In genomic region chr11:96341237-96342130, GRCh38 we compare ENCODE assay signal across 9 cellular contexts. TPM values are rescaled to one million over a fixed set of nuclear protein-coding genes. Genes with fewer than 3 reads are reported as not detected.
DNase-seq lines count a peak whose midpoint lies in the region; ATAC-seq lines count a peak whose summit lies in the region.
"Had no signal": no experiment of that assay in that cellular context is flagged by ENCODE, and none has a peak within 500 bp of the region (broad histone marks: within the 10 kb centered on the region; RNA-seq: fewer than 3 reads in every experiment).

No MANE protein-coding gene starts in this region.

- ATAC-seq in GM21576 (IDR thresholded peaks at IDR 0.05; ENCODE audit: unreplicated experiment), result peak; percentile 35

- no peaks in the 10 kb centered on the region for H3K36me3 ChIP-seq in CD8-positive, alpha-beta memory T cell (ENCODE audit: insufficient read depth, low read length)
- H3K36me3 ChIP-seq in muscle layer of duodenum (ENCODE audit: control insufficient read depth in 1 of 2, insufficient read depth in 2 of 2, low read length in 2 of 2), result peaks cover 0 to 10% of the 10 kb centered on the region in 2 donors

- no peaks in the 10 kb centered on the region for H3K27me3 Mint-ChIP-seq in CD8-positive, alpha-beta memory T cell
- H3K27me3 Mint-ChIP-seq in stimulated activated naive CD8-positive, alpha-beta T cell treated with anti-CD3 and anti-CD28 coated beads, Interleukin-15, Interleukin-2, amounts not matched to agents 100 ng/mL and 50 ng/mL, for 24 hours, result no peaks in the 10 kb centered on the region

- peaks cover 53% of the 10 kb centered on the region for H3K4me1 ChIP-seq in CD8-positive, alpha-beta memory T cell (ENCODE audit: insufficient read depth, low read length)
- H3K4me1 ChIP-seq in muscle layer of duodenum (ENCODE audit: control insufficient read depth in 1 of 2, insufficient read depth in 2 of 2, low read length in 2 of 2), result peaks cover 40 to 41% of the 10 kb centered on the region in 2 donors

- H3K9me3 Mint-ChIP-seq in CD8-positive, alpha-beta memory T cell, result no peaks in the 10 kb centered on the region
- H3K9me3 Mint-ChIP-seq in stimulated activated naive CD8-positive, alpha-beta T cell treated with anti-CD3 and anti-CD28 coated beads, Interleukin-15, Interleukin-2, amounts not matched to agents 100 ng/mL and 50 ng/mL, for 24 hours, result no peaks in the 10 kb centered on the region

- H3K4me3 ChIP-seq in CD8-positive, alpha-beta memory T cell (ENCODE audit: low read length), result peak overlapping the region; percentile 99
- H3K4me3 ChIP-seq in muscle layer of duodenum (ENCODE audit: low read depth in 1 of 2, low read length in 2 of 2), result peak overlapping the region; percentile 85 to 100

- no peaks in the 10 kb centered on the region for H3K9me3 ChIP-seq in CD8-positive, alpha-beta memory T cell (ENCODE audit: low read length)
- no peaks in the 10 kb centered on the region for H3K9me3 ChIP-seq in muscle layer of duodenum (ENCODE audit: control insufficient read depth in 1 of 2, low read length in 2 of 2)

- H3K4me1 Mint-ChIP-seq in CD8-positive, alpha-beta memory T cell, result peaks cover 55 to 60% (median 56%) of the 10 kb centered on the region in 3 donors
- H3K4me1 Mint-ChIP-seq in stimulated activated naive CD8-positive, alpha-beta T cell treated with anti-CD3 and anti-CD28 coated beads, Interleukin-15, Interleukin-2, amounts not matched to agents 100 ng/mL and 50 ng/mL, for 24 hours (ENCODE audit: low read depth), result peaks cover 54% of the 10 kb centered on the region

- peak overlapping the region; percentile 87 to 98 (median 92) for H3K27ac Mint-ChIP-seq in CD8-positive, alpha-beta memory T cell
- peak overlapping the region; percentile 92 for H3K27ac Mint-ChIP-seq in stimulated activated naive CD8-positive, alpha-beta T cell treated with anti-CD3 and anti-CD28 coated beads, Interleukin-15, Interleukin-2, amounts not matched to agents 100 ng/mL and 50 ng/mL, for 24 hours

- CTCF ChIA-PET in CD8-positive, alpha-beta memory T cell (lab: Charles Lee), result interaction anchor here (0.6 to 6.7 kb wide), 49 partner anchors 9 to 1251 kb away, joined by 3 to 96 read pairs (median 7); partner anchors contain the start of genes CCDC82, ENDOD1 and JRKL

- DNase-seq in CD8-positive, alpha-beta memory T cell, result peak; percentile 65 to 84 (median 74)
- DNase-seq in NCI-H146 (lab: John Stamatoyannopoulos, UW) (peak; percentile 35), epithelial cell of prostate (ENCODE audit: low read depth, low spot score) (no peak), SW 1271 (lab: John Stamatoyannopoulos, UW) (no peak)
- DNase-seq in activated CD8-positive, alpha-beta memory T cell treated with anti-CD3 and anti-CD28 coated beads, Interleukin-2, amount 50 U/mL, for 48 hours, result peak; percentile 79

- peaks cover 0 to 23% (median 0%) of the 10 kb centered on the region in 3 donors for H3K36me3 Mint-ChIP-seq in CD8-positive, alpha-beta memory T cell
- peaks cover 3% of the 10 kb centered on the region for H3K36me3 Mint-ChIP-seq in stimulated activated naive CD8-positive, alpha-beta T cell treated with anti-CD3 and anti-CD28 coated beads, Interleukin-15, Interleukin-2, amounts not matched to agents 100 ng/mL and 50 ng/mL, for 24 hours (ENCODE audit: low read depth)

- POLR2A ChIA-PET in CD8-positive, alpha-beta memory T cell (lab: Charles Lee), result interaction anchor here (0.6 to 2.3 kb wide), 6 partner anchors 18 to 116 kb away, joined by 3 to 10 read pairs (median 6); partner anchors contain the start of genes CCDC82 and JRKL

- H3K27me3 ChIP-seq in CD8-positive, alpha-beta memory T cell (ENCODE audit: insufficient read depth, low read length, poor library complexity, severe bottlenecking), result no peaks in the 10 kb centered on the region
- no peaks in the 10 kb centered on the region for H3K27me3 ChIP-seq in muscle layer of duodenum (ENCODE audit: low read depth, low read length)

- peak overlapping the region; percentile 90 to 99 (median 96) for H3K4me3 Mint-ChIP-seq in CD8-positive, alpha-beta memory T cell
- peak overlapping the region; percentile 97 for H3K4me3 Mint-ChIP-seq in stimulated activated naive CD8-positive, alpha-beta T cell treated with anti-CD3 and anti-CD28 coated beads, Interleukin-15, Interleukin-2, amounts not matched to agents 100 ng/mL and 50 ng/mL, for 24 hours

- H3K27ac ChIP-seq in CD8-positive, alpha-beta memory T cell (ENCODE audit: low read depth, low read length), result peak overlapping the region; percentile 46
- peak overlapping the region; percentile 72 for H3K27ac ChIP-seq in epithelial cell of prostate
- peak overlapping the region; percentile 96 for H3K27ac ChIP-seq in muscle layer of duodenum (ENCODE audit: low read length)
- H3K27ac ChIP-seq: SK-N-MC had no signal

RNA-seq across cellular contexts. Expression of gene MAML2, which starts 1.5 kb away (rescaled TPM):
- 10 to 100 TPM; 15.6 to 15.9 TPM for total RNA-seq in CD8-positive, alpha-beta memory T cell
- 11.1 TPM for polyA plus RNA-seq in CD8-positive, alpha-beta memory T cell

RNA-seq across cellular contexts. Expression of gene CCDC82, which starts 48.2 kb away (rescaled TPM):
- 10 to 100 TPM; 23.4 to 25.3 TPM for total RNA-seq in CD8-positive, alpha-beta memory T cell
- 28.2 TPM for polyA plus RNA-seq in CD8-positive, alpha-beta memory T cell

RNA-seq across cellular contexts. Expression of gene JRKL, which starts 48.3 kb away (rescaled TPM):
- 10 to 100 TPM in 1 of 2 experiments, 1 to 10 TPM in 1; 9.7 to 10.4 TPM for total RNA-seq in CD8-positive, alpha-beta memory T cell
- 2.5 TPM for polyA plus RNA-seq in CD8-positive, alpha-beta memory T cell

Comparison
In these comparisons a context has a peak if more than half of its experiments do, and no peak if none do; other contexts are left out.
1. DNase-seq: peak in CD8-positive, alpha-beta memory T cell (5 of 5), NCI-H146 (single experiment) and activated CD8-positive, alpha-beta memory T cell treated with anti-CD3 and anti-CD28 coated beads, Interleukin-2, amount 50 U/mL, for 48 hours (single experiment); none in epithelial cell of prostate (single experiment) and SW 1271 (0 of 2).
2. H3K27ac ChIP-seq: peak in every context shown above with its lines; median percentile 96 in muscle layer of duodenum; 72 in epithelial cell of prostate; 46 in CD8-positive, alpha-beta memory T cell.